1 cellular context compared by ENCODE assay signal in the genomic region with DNA sequence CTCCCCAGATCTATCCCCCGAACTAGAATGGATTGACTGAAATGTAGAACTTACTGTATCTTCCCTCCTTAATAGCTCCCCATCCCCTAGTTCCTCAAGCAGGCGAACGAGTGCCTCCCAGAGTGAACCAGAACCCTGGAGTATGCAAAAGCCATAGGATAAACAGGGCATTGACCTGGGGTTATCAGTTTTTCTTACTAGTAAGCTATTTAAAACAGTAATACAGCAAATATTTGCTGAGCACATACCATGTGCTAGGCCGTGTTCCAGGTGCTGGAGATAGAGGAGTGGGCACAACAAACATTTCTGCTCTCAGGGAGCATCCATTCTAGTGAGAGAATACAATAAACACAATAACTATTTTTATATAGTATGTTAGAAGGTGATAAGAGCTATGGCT.
TF ChIP-seq lines count a peak whose summit lies in the region.

No MANE protein-coding gene starts in this region.

TF ChIP-seq in SK-N-SH, 30 proteins besides CTCF, POLR2A, EP300 and RAD21:
- TF ChIP-seq, protein P1, sequence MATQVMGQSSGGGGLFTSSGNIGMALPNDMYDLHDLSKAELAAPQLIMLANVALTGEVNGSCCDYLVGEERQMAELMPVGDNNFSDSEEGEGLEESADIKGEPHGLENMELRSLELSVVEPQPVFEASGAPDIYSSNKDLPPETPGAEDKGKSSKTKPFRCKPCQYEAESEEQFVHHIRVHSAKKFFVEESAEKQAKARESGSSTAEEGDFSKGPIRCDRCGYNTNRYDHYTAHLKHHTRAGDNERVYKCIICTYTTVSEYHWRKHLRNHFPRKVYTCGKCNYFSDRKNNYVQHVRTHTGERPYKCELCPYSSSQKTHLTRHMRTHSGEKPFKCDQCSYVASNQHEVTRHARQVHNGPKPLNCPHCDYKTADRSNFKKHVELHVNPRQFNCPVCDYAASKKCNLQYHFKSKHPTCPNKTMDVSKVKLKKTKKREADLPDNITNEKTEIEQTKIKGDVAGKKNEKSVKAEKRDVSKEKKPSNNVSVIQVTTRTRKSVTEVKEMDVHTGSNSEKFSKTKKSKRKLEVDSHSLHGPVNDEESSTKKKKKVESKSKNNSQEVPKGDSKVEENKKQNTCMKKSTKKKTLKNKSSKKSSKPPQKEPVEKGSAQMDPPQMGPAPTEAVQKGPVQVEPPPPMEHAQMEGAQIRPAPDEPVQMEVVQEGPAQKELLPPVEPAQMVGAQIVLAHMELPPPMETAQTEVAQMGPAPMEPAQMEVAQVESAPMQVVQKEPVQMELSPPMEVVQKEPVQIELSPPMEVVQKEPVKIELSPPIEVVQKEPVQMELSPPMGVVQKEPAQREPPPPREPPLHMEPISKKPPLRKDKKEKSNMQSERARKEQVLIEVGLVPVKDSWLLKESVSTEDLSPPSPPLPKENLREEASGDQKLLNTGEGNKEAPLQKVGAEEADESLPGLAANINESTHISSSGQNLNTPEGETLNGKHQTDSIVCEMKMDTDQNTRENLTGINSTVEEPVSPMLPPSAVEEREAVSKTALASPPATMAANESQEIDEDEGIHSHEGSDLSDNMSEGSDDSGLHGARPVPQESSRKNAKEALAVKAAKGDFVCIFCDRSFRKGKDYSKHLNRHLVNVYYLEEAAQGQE (IDR thresholded peaks at IDR 0.05; ENCODE audit: low read depth, low read length) = no peak
- TF ChIP-seq, protein P2, sequence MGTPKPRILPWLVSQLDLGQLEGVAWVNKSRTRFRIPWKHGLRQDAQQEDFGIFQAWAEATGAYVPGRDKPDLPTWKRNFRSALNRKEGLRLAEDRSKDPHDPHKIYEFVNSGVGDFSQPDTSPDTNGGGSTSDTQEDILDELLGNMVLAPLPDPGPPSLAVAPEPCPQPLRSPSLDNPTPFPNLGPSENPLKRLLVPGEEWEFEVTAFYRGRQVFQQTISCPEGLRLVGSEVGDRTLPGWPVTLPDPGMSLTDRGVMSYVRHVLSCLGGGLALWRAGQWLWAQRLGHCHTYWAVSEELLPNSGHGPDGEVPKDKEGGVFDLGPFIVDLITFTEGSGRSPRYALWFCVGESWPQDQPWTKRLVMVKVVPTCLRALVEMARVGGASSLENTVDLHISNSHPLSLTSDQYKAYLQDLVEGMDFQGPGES (IDR thresholded peaks at IDR 0.05; ENCODE audit: low read depth, low read length) = no peak
- no peak for TF ChIP-seq TEAD4 (IDR thresholded peaks at IDR 0.05; ENCODE audit: borderline replicate concordance, insufficient read depth)
TF ChIP-seq in SK-N-SH: peak in this region for 0.
